ENCODE assay signal across 17 cellular contexts in the genomic region with DNA sequence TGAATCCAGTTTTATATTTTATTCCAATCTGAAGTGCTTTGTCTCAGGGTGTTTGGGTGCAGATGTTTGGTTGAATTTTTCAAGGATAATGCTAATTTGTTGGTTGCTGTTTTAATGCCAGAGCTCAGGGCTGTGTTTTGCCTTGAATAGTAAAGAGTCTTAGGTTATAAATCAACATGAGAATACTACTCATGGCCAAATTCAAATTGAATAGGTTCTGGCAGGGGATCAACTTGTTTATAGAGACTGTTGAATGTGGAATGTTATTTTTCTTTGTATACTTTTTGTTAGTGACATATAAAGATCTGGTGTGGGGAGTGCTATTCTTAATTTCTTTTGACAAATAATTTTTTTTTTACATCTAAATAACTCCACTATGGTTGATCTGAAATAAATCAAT. TPM values are rescaled to one million over a fixed set of nuclear protein-coding genes. Genes with fewer than 3 reads are reported as not detected.
"Had no signal": no experiment of that assay in that cellular context is flagged by ENCODE, and none has a peak within 500 bp of the region (broad histone marks: within the 10 kb centered on the region; RNA-seq: fewer than 3 reads in every experiment).

No MANE protein-coding gene starts in this region.

- H3K4me3 Mint-ChIP-seq: naive thymus-derived CD4-positive, alpha-beta T cell; stimulated activated memory B cell treated with anti-CD40 and anti-IgM and Interleukin-4, amounts not matched to agents 10 μg/mL and 1 μg/mL and 100 μg/mL, for 72 hours; stimulated activated naive CD8-positive, alpha-beta T cell treated with anti-CD3 and anti-CD28 coated beads, Interleukin-15, Interleukin-2, amounts not matched to agents 100 ng/mL and 50 ng/mL, for 24 hours had no signal

- H3K36me3 Mint-ChIP-seq: naive thymus-derived CD4-positive, alpha-beta T cell had no signal

- H3K4me1 ChIP-seq: gastrocnemius medialis, spleen, tibial artery, upper lobe of left lung, uterus had no signal

- H3K27me3 ChIP-seq: gastrocnemius medialis, neutrophil, spleen, tibial artery, upper lobe of left lung, uterus had no signal

- H3K4me1 Mint-ChIP-seq: naive thymus-derived CD4-positive, alpha-beta T cell; stimulated activated memory B cell treated with anti-CD40 and anti-IgM and Interleukin-4, amounts not matched to agents 10 μg/mL and 1 μg/mL and 100 μg/mL, for 72 hours had no signal

- H3K27ac ChIP-seq: coronary artery, gastrocnemius medialis, neutrophil, spleen, tibial artery, upper lobe of left lung, uterus had no signal

- DNase-seq: effector CD4-positive, alpha-beta T cell; gastrocnemius medialis; kidney; naive thymus-derived CD4-positive, alpha-beta T cell; posterior cingulate gyrus; spleen; stimulated activated CD4-positive, alpha-beta T cell treated with anti-CD3 and anti-CD28 coated beads, Interleukin-15, amount 100 ng/mL, for 24 hours; stimulated activated CD4-positive, alpha-beta T cell treated with anti-CD3 and anti-CD28 coated beads, Interleukin-1b, Interleukin-23, amount 100 ng/mL, for 48 hours; stimulated activated CD4-positive, alpha-beta T cell treated with anti-CD3 and anti-CD28 coated beads, Interleukin-4, amount 100 ng/mL, for 24 hours; tibial artery; upper lobe of left lung; uterus had no signal

- H3K27me3 Mint-ChIP-seq: stimulated activated naive CD8-positive, alpha-beta T cell treated with anti-CD3 and anti-CD28 coated beads, Interleukin-15, Interleukin-2, amounts not matched to agents 100 ng/mL and 50 ng/mL, for 24 hours had no signal

- H3K4me3 ChIP-seq: coronary artery, gastrocnemius medialis, spleen, tibial artery, upper lobe of left lung, uterus had no signal

- H3K9me3 ChIP-seq: gastrocnemius medialis, neutrophil, upper lobe of left lung, uterus had no signal

- ATAC-seq: gastrocnemius medialis; naive thymus-derived CD4-positive, alpha-beta T cell; sciatic nerve; stimulated activated memory B cell treated with anti-CD40 and anti-IgM and Interleukin-4, amounts not matched to agents 10 μg/mL and 1 μg/mL and 100 μg/mL, for 72 hours had no signal

- H3K27ac Mint-ChIP-seq: naive thymus-derived CD4-positive, alpha-beta T cell; stimulated activated memory B cell treated with anti-CD40 and anti-IgM and Interleukin-4, amounts not matched to agents 10 μg/mL and 1 μg/mL and 100 μg/mL, for 72 hours; stimulated activated naive CD8-positive, alpha-beta T cell treated with anti-CD3 and anti-CD28 coated beads, Interleukin-15, Interleukin-2, amounts not matched to agents 100 ng/mL and 50 ng/mL, for 24 hours had no signal

- H3K36me3 ChIP-seq: gastrocnemius medialis, neutrophil, uterus had no signal

RNA-seq across cellular contexts. Expression of gene TOM1L1, which starts 18.8 kb away (rescaled TPM):
- polyA plus RNA-seq: naive thymus-derived CD4-positive, alpha-beta T cell had no signal
